Comparison of ENCODE assay signal across 1 cellular context in genomic region chr22:20415699-20416098, GRCh38.
TF ChIP-seq lines count a peak whose summit lies in the region.

No MANE protein-coding gene starts in this region.

TF ChIP-seq in K562, 482 proteins besides CTCF, POLR2A, EP300 and RAD21 (continued from another document):
- TF ChIP-seq, protein P1, sequence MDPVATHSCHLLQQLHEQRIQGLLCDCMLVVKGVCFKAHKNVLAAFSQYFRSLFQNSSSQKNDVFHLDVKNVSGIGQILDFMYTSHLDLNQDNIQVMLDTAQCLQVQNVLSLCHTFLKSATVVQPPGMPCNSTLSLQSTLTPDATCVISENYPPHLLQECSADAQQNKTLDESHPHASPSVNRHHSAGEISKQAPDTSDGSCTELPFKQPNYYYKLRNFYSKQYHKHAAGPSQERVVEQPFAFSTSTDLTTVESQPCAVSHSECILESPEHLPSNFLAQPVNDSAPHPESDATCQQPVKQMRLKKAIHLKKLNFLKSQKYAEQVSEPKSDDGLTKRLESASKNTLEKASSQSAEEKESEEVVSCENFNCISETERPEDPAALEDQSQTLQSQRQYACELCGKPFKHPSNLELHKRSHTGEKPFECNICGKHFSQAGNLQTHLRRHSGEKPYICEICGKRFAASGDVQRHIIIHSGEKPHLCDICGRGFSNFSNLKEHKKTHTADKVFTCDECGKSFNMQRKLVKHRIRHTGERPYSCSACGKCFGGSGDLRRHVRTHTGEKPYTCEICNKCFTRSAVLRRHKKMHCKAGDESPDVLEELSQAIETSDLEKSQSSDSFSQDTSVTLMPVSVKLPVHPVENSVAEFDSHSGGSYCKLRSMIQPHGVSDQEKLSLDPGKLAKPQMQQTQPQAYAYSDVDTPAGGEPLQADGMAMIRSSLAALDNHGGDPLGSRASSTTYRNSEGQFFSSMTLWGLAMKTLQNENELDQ (CRISPR knock-in tag; IDR thresholded peaks at IDR 0.05; ENCODE audit: borderline replicate concordance) = 0 out of 2 replicates have a peak, but pooled peaks have one; percentile 68
